ENCODE assay signal across 15 cellular contexts in the genomic region with DNA sequence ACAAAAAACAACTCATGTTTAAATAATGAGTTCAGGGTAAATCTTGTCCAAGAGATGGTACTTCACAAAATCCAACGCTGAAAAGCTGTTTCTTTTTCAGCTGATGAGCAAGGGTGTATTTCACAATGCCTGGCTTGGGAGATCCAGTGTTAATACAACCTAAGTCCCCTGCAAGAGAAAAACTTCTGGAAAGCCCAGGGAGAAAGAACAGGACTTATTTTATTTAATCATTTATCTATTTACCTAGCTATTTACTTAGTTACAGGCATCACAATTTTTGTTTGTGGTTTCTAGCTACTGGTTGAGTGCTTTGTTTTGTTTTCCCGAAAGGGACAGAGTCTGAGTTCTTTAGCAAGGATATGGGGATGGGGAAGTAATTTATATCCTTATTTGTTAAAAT.
"Had no signal": no experiment of that assay in that cellular context is flagged by ENCODE, and none has a peak within 500 bp of the region (broad histone marks: within the 10 kb centered on the region; RNA-seq: fewer than 3 reads in every experiment).

No MANE protein-coding gene starts in this region.

- H3K27ac Mint-ChIP-seq: activated T-helper 2 cell treated with anti-CD3 and anti-CD28 coated beads, Interferon-gamma antibody, Interleukin-2, Interleukin-4, amounts not matched to agents 10 μg/mL and 5 μg/mL and 100 μg/mL, durations not matched to agents 14 hours and 24 hours and 36 hours; dendritic cell treated with granulocyte-macrophage colony-stimulating factor and Interleukin-4, amounts not matched to agents 40 ng/mL and 50 ng/mL, for 4 days; effector memory CD8-positive, alpha-beta T cell; naive B cell; progenitor cell of endocrine pancreas had no signal

- H3K4me3 Mint-ChIP-seq: brain; dendritic cell treated with granulocyte-macrophage colony-stimulating factor and Interleukin-4, amounts not matched to agents 40 ng/mL and 50 ng/mL, for 4 days; effector memory CD8-positive, alpha-beta T cell; naive B cell had no signal

- H3K27me3 Mint-ChIP-seq: brain; dendritic cell treated with granulocyte-macrophage colony-stimulating factor and Interleukin-4, amounts not matched to agents 40 ng/mL and 50 ng/mL, for 4 days; effector memory CD8-positive, alpha-beta T cell; naive B cell; progenitor cell of endocrine pancreas had no signal

- H3K4me3 ChIP-seq: lower lobe of right lung, right lobe of liver had no signal

- H3K9me3 ChIP-seq: lower lobe of right lung, neutrophil, right lobe of liver had no signal

- H3K27ac ChIP-seq: lower lobe of right lung, neutrophil, right lobe of liver had no signal

- ATAC-seq: activated CD4-positive, CD25-positive, alpha-beta regulatory T cell treated with anti-CD3 and anti-CD28 coated beads, Interleukin-2, amount 50 U/mL, for 24 hours; effector memory CD8-positive, alpha-beta T cell; lower lobe of right lung; right lobe of liver had no signal

- H3K4me1 ChIP-seq: lower lobe of right lung, right lobe of liver had no signal

- H3K4me1 Mint-ChIP-seq: naive B cell had no signal

- H3K36me3 ChIP-seq: lower lobe of right lung, neutrophil, right lobe of liver had no signal

- DNase-seq: activated naive CD4-positive, alpha-beta T cell treated with anti-CD3 and anti-CD28 coated beads, Interleukin-2, amount 50 U/mL, for 16 hours; amniotic stem cell; effector memory CD8-positive, alpha-beta T cell; hippocampal formation; lower lobe of right lung; naive B cell; right lobe of liver; stimulated activated CD4-positive, alpha-beta T cell treated with anti-CD3 and anti-CD28 coated beads, Interleukin-2, amount 100 ng/mL, for 48 hours; stimulated activated naive CD4-positive, alpha-beta T cell treated with Interleukin-2 at 50 U/mL for 16 hours had no signal

- H3K27me3 ChIP-seq: neutrophil, right lobe of liver had no signal

- H3K36me3 Mint-ChIP-seq: brain, naive B cell had no signal
